8 cellular contexts compared by ENCODE assay signal in genomic region chr17:77424585-77425344, GRCh38.
DNase-seq lines count a peak whose midpoint lies in the region; ATAC-seq, FAIRE-seq and TF ChIP-seq lines count a peak whose summit lies in the region.

No MANE protein-coding gene starts in this region.

- H3K9ac ChIP-seq in IMR-90 (ENCODE audit: low read depth, low read length) (peak overlapping the region; percentile 5), HepG2 (ENCODE audit: insufficient read depth, low read depth, low read length) (no peak overlapping the region)

- H2BK20ac ChIP-seq in IMR-90 (ENCODE audit: low read depth, low read length) = peak overlapping the region; percentile 71

- H3K14ac ChIP-seq in IMR-90 (replicated peaks; ENCODE audit: low read depth, low read length) = peak overlapping the region; percentile 74

- no peak for TF ChIP-seq CTCF in IMR-90 (conservative IDR thresholded peaks at IDR 0.05; ENCODE audit: low read depth, low read length)
- no peak for TF ChIP-seq CTCF in choroid plexus epithelial cell (conservative IDR thresholded peaks at IDR 0.05; ENCODE audit: low read depth, low read length)
- TF ChIP-seq CTCF in HepG2 (CRISPR knock-in tag; IDR thresholded peaks at IDR 0.05) = no peak
- TF ChIP-seq CTCF in testis (IDR thresholded peaks at IDR 0.05) = no peak

- H3K27me3 ChIP-seq in IMR-90 (ENCODE audit: control insufficient read depth, insufficient read depth, low read length) (no peaks in the 10 kb centered on the region), HepG2 (ENCODE audit: control insufficient read depth in 1 of 2, insufficient read depth in 2 of 2, low read length in 2 of 2) (no peaks in the 10 kb centered on the region), testis (no peaks in the 10 kb centered on the region)

- H4K8ac ChIP-seq in IMR-90 (ENCODE audit: low read depth in 2 of 2, low read length in 2 of 2) = peak overlapping the region; percentile 26 to 74

- TF ChIP-seq RAD21 in IMR-90 (IDR thresholded peaks at IDR 0.05; ENCODE audit: low read length) (no peak), HepG2 (CRISPR knock-in tag; IDR thresholded peaks at IDR 0.05) (no peak)

- H2BK120ac ChIP-seq in IMR-90 (ENCODE audit: low read depth, low read length) = peak overlapping the region; percentile 80

- H3K4me3 ChIP-seq in IMR-90 (ENCODE audit: insufficient read depth, low read depth, low read length) (no peak overlapping the region), choroid plexus epithelial cell (ENCODE audit: low read depth, low read length) (no peak overlapping the region), HepG2 (replicated peaks in 1 of 3; ENCODE audit: insufficient read depth in 1 of 3, low read depth in 2 of 3, low read length in 3 of 3) (no peak overlapping the region), testis (no peak overlapping the region)

- 4% methylated on average over 5 of the region's 21 CpGs; no CpG with 5 or more reads in 1 of the 2 experiments for WGBS in IMR-90 (ENCODE audit: extremely low coverage in 2 of 2, insufficient read length in 1 of 2), 2 experiments
- 90% methylated on average over 11 of the region's 21 CpGs for WGBS in HepG2 (ENCODE audit: low lambda C conversion rate)
- 25 to 35% methylated on average over 14 to 20 of the region's 21 CpGs for WGBS in testis, 2 donors

- H3K27ac ChIP-seq in IMR-90 (ENCODE audit: insufficient read depth, low read length) (peak overlapping the region; percentile 91), HepG2 (ENCODE audit: extremely low read length, insufficient read depth, low read length) (no peak overlapping the region), testis (peak overlapping the region; percentile 84 to 92)

- peak overlapping the region; percentile 71 for H4K91ac ChIP-seq in IMR-90 (ENCODE audit: insufficient read depth, low read depth, low read length)

- H3K4me1 ChIP-seq in IMR-90 (ENCODE audit: control insufficient read depth, insufficient read depth, low read length) = peaks cover 83% of the 10 kb centered on the region
- peaks cover 56% of the 10 kb centered on the region for H3K4me1 ChIP-seq in HepG2 (ENCODE audit: insufficient read depth, low read length)
- H3K4me1 ChIP-seq in testis = peaks cover 92% of the 10 kb centered on the region

- ATAC-seq in IMR-90 (ENCODE audit: low read depth) = peak; percentile 3
- ATAC-seq in HepG2 = no peak
- no peak for ATAC-seq in GM21717 (IDR thresholded peaks at IDR 0.05; ENCODE audit: unreplicated experiment)
- ATAC-seq in HG02981 (IDR thresholded peaks at IDR 0.05; ENCODE audit: unreplicated experiment) = no peak

- peak overlapping the region; percentile 1; the same call in 1 of the 2 replicates for H3K18ac ChIP-seq in IMR-90 (ENCODE audit: low read depth, low read length)

- H3K56ac ChIP-seq in IMR-90 (ENCODE audit: extremely low read depth, insufficient read depth, low read length) = peak overlapping the region; percentile 18; the same call in 1 of the 2 replicates

- H2BK15ac ChIP-seq in IMR-90 (ENCODE audit: low read depth, low read length) = 0 out of 3 replicates have a peak overlapping the region, but pooled peaks have one; percentile 5

- H4K5ac ChIP-seq in IMR-90 (ENCODE audit: low read depth, low read length) = peak overlapping the region; percentile 17; the same call in 1 of the 2 replicates

- intact Hi-C loops in IMR-90 (cut with micrococcal nuclease) (loop anchor here (2.0 kb wide), 1 partner anchor 48 kb away; no protein-coding TSS in a partner anchor), HepG2 (cut with micrococcal nuclease; ENCODE audit: unreplicated experiment) (no loop called here), testis (cut with DNase I; ENCODE audit: low total_unique reads) (loop anchor here (5.0 kb wide), 2 partner anchors 68 to 92 kb away; no protein-coding TSS in a partner anchor)

- H3K79me2 ChIP-seq in HepG2 (ENCODE audit: insufficient read depth, low read length) = peaks cover 36% of the 10 kb centered on the region

- H2AK5ac ChIP-seq in IMR-90 (ENCODE audit: low read depth, low read length) = peak overlapping the region; percentile 94

- in situ Hi-C loops in IMR-90 (cut with MboI; ENCODE audit: low sequenced_read_pairs) = loop anchor here (5.0 kb wide), 3 partner anchors 47 to 102 kb away; no protein-coding TSS in a partner anchor
- in situ Hi-C loops in HepG2 (cut with HindIII; ENCODE audit: extremely low pct_ligation_motif_present, low pct_unique_long_range_greater_than_20kb) = loop anchor here (5.0 kb wide), 2 partner anchors 73 to 92 kb away; no protein-coding TSS in a partner anchor

- FAIRE-seq in HepG2 (lab: Jason Lieb, UNC) = no peak

- 0 out of 2 replicates have a peak, but pooled peaks have one; percentile 7 for TF ChIP-seq POLR2A in IMR-90 (IDR thresholded peaks at IDR 0.05; ENCODE audit: low read depth, low read length)
- no peak for TF ChIP-seq POLR2A in HepG2 (IDR thresholded peaks at IDR 0.05; ENCODE audit: insufficient read depth in 1 of 2, low read depth in 2 of 2, low read length in 2 of 2)
- TF ChIP-seq POLR2A in testis (IDR thresholded peaks at IDR 0.05) = no peak

- H3K23ac ChIP-seq in IMR-90 (ENCODE audit: low read depth, low read length) = peak overlapping the region; percentile 91

- no peak overlapping the region for H2AFZ ChIP-seq in IMR-90 (replicated peaks; ENCODE audit: low read length, poor library complexity)
- no peak overlapping the region for H2AFZ ChIP-seq in HepG2 (ENCODE audit: low read length)

- DNase-seq in IMR-90 (peak; percentile 96), choroid plexus epithelial cell (ENCODE audit: low read depth) (peak; percentile 99), HepG2 (ENCODE audit: low spot score) (no peak), testis (peak; percentile 96), NCI-H128 (lab: John Stamatoyannopoulos, UW; ENCODE audit: unreplicated experiment) (no peak), SW 1271 (lab: John Stamatoyannopoulos, UW) (no peak)

- peaks cover 83% of the 10 kb centered on the region for H4K20me1 ChIP-seq in IMR-90 (ENCODE audit: insufficient read depth, low read length)
- H4K20me1 ChIP-seq in HepG2 (ENCODE audit: insufficient read depth, low read length) = peaks cover 79% of the 10 kb centered on the region

- dilution Hi-C loops in IMR-90 (cut with HindIII; ENCODE audit: low sequenced_read_pairs, unreplicated experiment) = no loop called here

- H3K36me3 ChIP-seq in IMR-90 (ENCODE audit: control insufficient read depth, insufficient read depth, low read length) (peaks cover 6% of the 10 kb centered on the region; the same call in 1 of the 2 replicates), HepG2 (replicated peaks in 1 of 2; ENCODE audit: control insufficient read depth in 1 of 2, insufficient read depth in 2 of 2, low read length in 2 of 2) (peaks cover 32 to 64% of the 10 kb centered on the region in 2 experiments; a peak in 4 of 5 replicates), testis (ENCODE audit: low read depth, missing control alignments) (no peaks in the 10 kb centered on the region)

- POLR2A ChIA-PET in IMR-90 (lab: Charles Lee; ENCODE audit: unreplicated experiment) = interaction anchor here (0.5 to 1.2 kb wide), 2 partner anchors 33 to 41 kb away, joined by 4 to 6 read pairs; no protein-coding TSS in a partner anchor
- POLR2A ChIA-PET in HepG2 (lab: Yijun Ruan, JAX) = interaction anchor here (0.9 to 9.2 kb wide), 3 partner anchors 27 to 31 kb away, joined by 3 to 107 read pairs (median 3); no protein-coding TSS in a partner anchor

- peak overlapping the region; percentile 89 for H2AK9ac ChIP-seq in IMR-90 (replicated peaks; ENCODE audit: low read depth, low read length, poor library complexity)

- H3K9me1 ChIP-seq in IMR-90 (ENCODE audit: insufficient read depth, low read length) = peaks cover 57% of the 10 kb centered on the region

- peak overlapping the region; percentile 92 for H3K4ac ChIP-seq in IMR-90 (ENCODE audit: low read depth, low read length)

- TF ChIP-seq EP300 in HepG2 (IDR thresholded peaks at IDR 0.05; ENCODE audit: low read depth in 2 of 2, low read length in 2 of 2) (no peak), HepG2 (CRISPR knock-in tag; IDR thresholded peaks at IDR 0.05; ENCODE audit: borderline replicate concordance) (no peak)

- no TSS peak for BruUV-seq in IMR-90 (replicated peaks; lab: Mats Ljungman, UMichigan)
- BruUV-seq in HepG2 (replicated peaks; lab: Mats Ljungman, UMichigan) = no TSS peak

- peak overlapping the region; percentile 79 for H2BK5ac ChIP-seq in IMR-90 (ENCODE audit: low read depth, low read length, poor library complexity, severe bottlenecking)

- CTCF ChIA-PET in IMR-90 (lab: Yijun Ruan, JAX) = interaction anchor here (0.7 to 1.7 kb wide), 6 partner anchors 13 to 112 kb away, joined by 3 to 5 read pairs (median 3); no protein-coding TSS in a partner anchor
- CTCF ChIA-PET in HepG2 (lab: Yijun Ruan, JAX; ENCODE audit: low intra/inter-chr PET ratio, low total read pairs) = no interaction called here

- H3K9me3 ChIP-seq in IMR-90 (ENCODE audit: control insufficient read depth, insufficient read depth, low read length) = no peaks in the 10 kb centered on the region
- no peaks in the 10 kb centered on the region for H3K9me3 ChIP-seq in HepG2 (ENCODE audit: low read length)
- no peaks in the 10 kb centered on the region for H3K9me3 ChIP-seq in testis

- H3K79me1 ChIP-seq in IMR-90 (ENCODE audit: low read depth in 1 of 2, low read length in 2 of 2) = peaks cover 34 to 92% of the 10 kb centered on the region in 2 experiments

- peak overlapping the region; percentile 19; the same call in 1 of the 2 replicates for H3K4me2 ChIP-seq in IMR-90 (ENCODE audit: low read depth, low read length)
- no peak overlapping the region for H3K4me2 ChIP-seq in HepG2 (ENCODE audit: low read depth, low read length)

TF ChIP-seq in IMR-90, 13 proteins besides CTCF, POLR2A, EP300 and RAD21 (continues in another document):
- TF ChIP-seq BHLHE40 (IDR thresholded peaks at IDR 0.05; ENCODE audit: low read depth, low read length) (no peak), USF2 (IDR thresholded peaks at IDR 0.05; ENCODE audit: low read depth, low read length) (peak; percentile 80), MAFK (IDR thresholded peaks at IDR 0.05; ENCODE audit: low read depth, low read length) (no peak)

TF ChIP-seq in HepG2, 621 proteins besides CTCF, POLR2A, EP300 and RAD21 (continues in another document):
- TF ChIP-seq PHB2 (IDR thresholded peaks at IDR 0.05; ENCODE audit: partially characterized antibody) (no peak), SIX4 (CRISPR knock-in tag; IDR thresholded peaks at IDR 0.05) (no peak), ZBTB38 (CRISPR knock-in tag; IDR thresholded peaks at IDR 0.05) (peak; percentile 73; the same call in 1 of the 2 replicates), DMAP1 (CRISPR knock-in tag; IDR thresholded peaks at IDR 0.05) (no peak), PCBP1 (IDR thresholded peaks at IDR 0.05; ENCODE audit: borderline replicate concordance, low read depth, low read length) (0 out of 2 replicates have a peak, but pooled peaks have one; percentile 28), ZMYM3 (CRISPR knock-in tag; IDR thresholded peaks at IDR 0.05) (no peak; the same call in 1 of the 2 replicates), FOSL2 (CRISPR knock-in tag; IDR thresholded peaks at IDR 0.05) (no peak), RBM22 (optimal IDR thresholded peaks at IDR 0.05; ENCODE audit: low read length) (peak; percentile 55), WIZ (CRISPR knock-in tag; IDR thresholded peaks at IDR 0.05) (no peak), PRPF4 (IDR thresholded peaks at IDR 0.05; ENCODE audit: low read depth, low read length, poor library complexity, severe bottlenecking) (peak; percentile 23), AGO2 (optimal IDR thresholded peaks at IDR 0.05; ENCODE audit: low read depth, low read length) (peak; percentile 49)

Comparison
In these comparisons a context has a peak if more than half of its experiments do, and no peak if none do; other contexts are left out.
1. DNase-seq: peak in IMR-90 (single experiment), choroid plexus epithelial cell (single experiment) and testis (single experiment); none in HepG2 (single experiment), NCI-H128 (single experiment) and SW 1271 (0 of 2).